Comparison of ENCODE assay signal across 8 cellular contexts in genomic region chr17:1203967-1204291, GRCh38. TPM values are rescaled to one million over a fixed set of nuclear protein-coding genes. Genes with fewer than 3 reads are reported as not detected.
DNase-seq lines count a peak whose midpoint lies in the region; ATAC-seq and TF ChIP-seq lines count a peak whose summit lies in the region.

No MANE protein-coding gene starts in this region.

- H3K27me3 ChIP-seq in duodenal mucosa (ENCODE audit: control insufficient read depth in 1 of 2, insufficient read depth in 2 of 2, low read length in 2 of 2) (no peaks in the 10 kb centered on the region), upper lobe of left lung (no peaks in the 10 kb centered on the region)

- H3K4me1 ChIP-seq in duodenal mucosa (ENCODE audit: control insufficient read depth in 1 of 2, insufficient read depth in 2 of 2, low read length in 2 of 2), result peaks cover 7 to 18% of the 10 kb centered on the region in 2 donors
- peaks cover 8 to 26% (median 21%) of the 10 kb centered on the region in 4 donors for H3K4me1 ChIP-seq in upper lobe of left lung

- H3K9ac ChIP-seq in duodenal mucosa (ENCODE audit: low read depth in 1 of 2, low read length in 2 of 2), result peak overlapping the region; percentile 43 to 47

- H3K4me3 Mint-ChIP-seq in activated T-cell treated with anti-CD3 and anti-CD28 coated beads, Interleukin-2, amount 50 U/mL, for 4 hours, result peak overlapping the region; percentile 40
- H3K4me3 Mint-ChIP-seq in mesothelial cell of epicardium, result peak overlapping the region; percentile 54

- no peaks in the 10 kb centered on the region for H3K36me3 Mint-ChIP-seq in activated T-cell treated with anti-CD3 and anti-CD28 coated beads, Interleukin-2, amount 50 U/mL, for 4 hours (ENCODE audit: insufficient read depth)
- no peaks in the 10 kb centered on the region for H3K36me3 Mint-ChIP-seq in mesothelial cell of epicardium

- H3K27ac ChIP-seq in duodenal mucosa (ENCODE audit: low read depth, low read length), result no peak overlapping the region
- H3K27ac ChIP-seq in upper lobe of left lung, result peak overlapping the region; percentile 70 to 83 (median 76)

- WGBS in upper lobe of left lung, 2 donors, result 61 to 93% methylated on average over 3 to 18 of the region's 19 CpGs

- peaks cover 30% of the 10 kb centered on the region for H3K4me1 Mint-ChIP-seq in activated T-cell treated with anti-CD3 and anti-CD28 coated beads, Interleukin-2, amount 50 U/mL, for 4 hours (ENCODE audit: low read depth)
- H3K4me1 Mint-ChIP-seq in mesothelial cell of epicardium, result no peaks in the 10 kb centered on the region

- no peak for TF ChIP-seq CTCF in mesothelial cell of epicardium (IDR thresholded peaks at IDR 0.05; ENCODE audit: unreplicated experiment)
- TF ChIP-seq CTCF in upper lobe of left lung (IDR thresholded peaks at IDR 0.05), result no peak

- H3K9me3 ChIP-seq in duodenal mucosa (ENCODE audit: control insufficient read depth in 1 of 2, low read length in 2 of 2) (no peaks in the 10 kb centered on the region), upper lobe of left lung (no peaks in the 10 kb centered on the region)

- DNase-seq in activated T-cell treated with anti-CD3 and anti-CD28 coated beads, Interleukin-2, amount 50 U/mL, for 4 hours, result no peak
- no peak for DNase-seq in activated T-cell treated with anti-CD3 and anti-CD28 coated beads, Interleukin-2, amount 50 U/mL, for 1 hour
- DNase-seq in mesothelial cell of epicardium (ENCODE audit: low spot score in 2 of 2, unreplicated experiment in 2 of 2) (no peak), upper lobe of left lung (no peak), occipital lobe (lab: John Stamatoyannopoulos, UW) (no peak), left lobe of liver (ENCODE audit: low spot score) (no peak), LoVo (ENCODE audit: low spot score) (no peak)

- no peak for TF ChIP-seq EP300 in upper lobe of left lung (IDR thresholded peaks at IDR 0.05)

- H3K4me3 ChIP-seq in duodenal mucosa (ENCODE audit: low read depth in 1 of 2, low read length in 2 of 2) (peak overlapping the region; percentile 60 to 74), upper lobe of left lung (peak overlapping the region in 3 of 4 donors; percentile 56 to 71 (median 61))

- H3K9me3 Mint-ChIP-seq in activated T-cell treated with anti-CD3 and anti-CD28 coated beads, Interleukin-2, amount 50 U/mL, for 4 hours, result no peaks in the 10 kb centered on the region
- H3K9me3 Mint-ChIP-seq in mesothelial cell of epicardium, result no peaks in the 10 kb centered on the region

- no peak overlapping the region for H3K27ac Mint-ChIP-seq in mesothelial cell of epicardium

- TF ChIP-seq POLR2A in upper lobe of left lung (IDR thresholded peaks at IDR 0.05), result no peak

- H3K27me3 Mint-ChIP-seq in activated T-cell treated with anti-CD3 and anti-CD28 coated beads, Interleukin-2, amount 50 U/mL, for 4 hours (ENCODE audit: low read depth), result no peaks in the 10 kb centered on the region
- peaks cover 22% of the 10 kb centered on the region for H3K27me3 Mint-ChIP-seq in mesothelial cell of epicardium (ENCODE audit: low read depth)

- ATAC-seq in activated T-cell treated with anti-CD3 and anti-CD28 coated beads, Interleukin-2, amount 50 U/mL, for 4 hours, result no peak
- no peak for ATAC-seq in upper lobe of left lung (ENCODE audit: low FRiP score in 2 of 2)
- no peak for ATAC-seq in left lobe of liver

- H3K36me3 ChIP-seq in duodenal mucosa (ENCODE audit: control insufficient read depth in 1 of 2, insufficient read depth in 2 of 2, low read length in 2 of 2), result no peaks in the 10 kb centered on the region
- no peaks in the 10 kb centered on the region for H3K36me3 ChIP-seq in upper lobe of left lung

RNA-seq across cellular contexts. Expression of gene ABR, which starts 24.1 kb away (rescaled TPM):
- 10 to 100 TPM; 41.0 to 44.7 (median 43.3) TPM for total RNA-seq in activated T-cell treated with anti-CD3 and anti-CD28 coated beads, Interleukin-2, amount 50 U/mL, for 4 hours
- 63.9 to 70.1 TPM (median 69.3 TPM) in 3 replicates for total RNA-seq in mesothelial cell of epicardium
- 100 to 1,000 TPM; 117 to 645 (median 206) TPM for total RNA-seq in upper lobe of left lung
- 134 TPM for total RNA-seq in occipital lobe
- total RNA-seq in left lobe of liver, result 13.4 TPM
